In genomic region chr1:226751214-226751613, GRCh38 we compare ENCODE assay signal across 16 cellular contexts. TPM values are rescaled to one million over a fixed set of nuclear protein-coding genes. Genes with fewer than 3 reads are reported as not detected.
A peak's percentile ranks its signal among the peaks of the same experiment; 100 is the strongest.
DNase-seq lines count a peak whose midpoint lies in the region; ATAC-seq and TF ChIP-seq lines count a peak whose summit lies in the region.
"Had no signal": no experiment of that assay in that cellular context is flagged by ENCODE, and none has a peak within 500 bp of the region (broad histone marks: within the 10 kb centered on the region; RNA-seq: fewer than 3 reads in every experiment).

No MANE protein-coding gene starts in this region.

- ATAC-seq in HG03045 (IDR thresholded peaks at IDR 0.05; ENCODE audit: unreplicated experiment), result no peak
- no peak for ATAC-seq in HG03097 (IDR thresholded peaks at IDR 0.05; ENCODE audit: low FRiP score, unreplicated experiment)
- ATAC-seq: A549; CD8-positive, alpha-beta T cell had no signal

- intact Hi-C loops in OCI-LY7 (cut with micrococcal nuclease; ENCODE audit: unreplicated experiment), result no loop called here

- H3K79me2 ChIP-seq in OCI-LY7 (ENCODE audit: insufficient read depth, low read depth, low read length), result no peaks in the 10 kb centered on the region

- H3K4me1 ChIP-seq in HEK293 (ENCODE audit: control insufficient read depth, insufficient read depth, low read length) (no peaks in the 10 kb centered on the region), OCI-LY7 (ENCODE audit: insufficient read depth, low read length, poor library complexity, severe bottlenecking) (peaks cover 44% of the 10 kb centered on the region)
- H3K4me1 ChIP-seq: A549, Caco-2 had no signal

- peak overlapping the region; percentile 16 for H3K4me2 ChIP-seq in OCI-LY7 (ENCODE audit: low read length)
- H3K4me2 ChIP-seq: A549; BLaER1 treated with 17β-estradiol and CSF1 and Interleukin-3, amounts not matched to agents 10 nM and 100 nM had no signal

- no peaks in the 10 kb centered on the region for H3K9me2 ChIP-seq in OCI-LY7 (ENCODE audit: insufficient read depth, low read length)

- H4K20me1 ChIP-seq in OCI-LY7 (ENCODE audit: insufficient read depth, low read length), result no peaks in the 10 kb centered on the region
- H4K20me1 ChIP-seq: BLaER1 treated with 17β-estradiol and CSF1 and Interleukin-3, amounts not matched to agents 10 nM and 100 nM had no signal

- H3K4me3 ChIP-seq in HEK293 (ENCODE audit: low read depth, low read length) (no peak overlapping the region), OCI-LY7 (ENCODE audit: low read depth, low read length, poor library complexity, severe bottlenecking) (no peak overlapping the region)
- H3K4me3 ChIP-seq: A549; BLaER1 treated with 17β-estradiol and CSF1 and Interleukin-3, amounts not matched to agents 10 nM and 100 nM had no signal

- peak overlapping the region; percentile 4; the same call in 1 of the 2 replicates for H2AFZ ChIP-seq in OCI-LY7 (ENCODE audit: low read length)

- TF ChIP-seq CTCF in HEK293 (tag by site-specific recombination; IDR thresholded peaks at IDR 0.05), result no peak
- no peak for TF ChIP-seq CTCF in OCI-LY7 (conservative IDR thresholded peaks at IDR 0.05; ENCODE audit: low read length)

- no TSS peak for BruUV-seq in OCI-LY7 (replicated peaks; lab: Mats Ljungman, UMichigan)

- no peak for DNase-seq in OCI-LY7 (ENCODE audit: low spot score)
- DNase-seq in caudate nucleus (lab: John Stamatoyannopoulos, UW), result no peak
- DNase-seq: AML-193; Caco-2; Calu3; CD4-positive, alpha-beta T cell; CD8-positive, alpha-beta T cell; DMS79 treated with DMSO at 0.1 percent for 48 hours; GF-D8 had no signal

- POLR2A ChIA-PET in HEK293 (lab: Yijun Ruan, JAX) (interaction anchor here (0.6 to 0.7 kb wide), 2 partner anchors 53 to 90 kb away, joined by 3 to 4 read pairs; no protein-coding TSS in a partner anchor), OCI-LY7 (lab: Charles Lee) (interaction anchor here (0.6 to 4.4 kb wide), 11 partner anchors 9 to 1709 kb away, joined by 3 to 33 read pairs (median 4); partner anchors contain the start of gene ITPKB)

- CTCF ChIA-PET in HEK293 (lab: Yijun Ruan, JAX), result no interaction called here
- CTCF ChIA-PET in OCI-LY7 (lab: Charles Lee; ENCODE audit: unreplicated experiment), result interaction anchor here (1.6 kb wide), 1 partner anchor 11 kb away, joined by 3 read pairs; no protein-coding TSS in a partner anchor

- no peaks in the 10 kb centered on the region for H3K36me3 ChIP-seq in HEK293 (ENCODE audit: control insufficient read depth in 2 of 2, insufficient read depth in 1 of 2, low read length in 2 of 2)
- H3K36me3 ChIP-seq in OCI-LY7 (ENCODE audit: insufficient read depth, low read length), result no peaks in the 10 kb centered on the region
- H3K36me3 ChIP-seq: BLaER1 treated with 17β-estradiol and CSF1 and Interleukin-3, amounts not matched to agents 10 nM and 100 nM had no signal

- no peak overlapping the region for H3K27ac ChIP-seq in HEK293 (ENCODE audit: extremely low read depth, low read depth, low read length)
- no peak overlapping the region for H3K27ac ChIP-seq in OCI-LY7 (ENCODE audit: low read depth, low read length, poor library complexity, severe bottlenecking)
- peak overlapping the region; percentile 29 for H3K27ac ChIP-seq in caudate nucleus (ENCODE audit: low read depth, low read length)
- H3K27ac ChIP-seq: 22Rv1; A549; BLaER1 treated with 17β-estradiol and CSF1 and Interleukin-3, amounts not matched to agents 10 nM and 100 nM; C4-2B had no signal

- H3K9me3 ChIP-seq in HEK293 (ENCODE audit: control insufficient read depth, insufficient read depth, low read depth, low read length) (no peaks in the 10 kb centered on the region), OCI-LY7 (ENCODE audit: low read length) (no peaks in the 10 kb centered on the region)
- H3K9me3 ChIP-seq: A549, Caco-2 had no signal

TF ChIP-seq in HEK293, 187 proteins besides CTCF, POLR2A, EP300 and RAD21:
- TF ChIP-seq ZBTB26 (tag by site-specific recombination; optimal IDR thresholded peaks at IDR 0.05) (no peak), ZNF121 (tag by site-specific recombination; IDR thresholded peaks at IDR 0.05) (peak; percentile 80; the same call in 1 of the 2 replicates)

RNA-seq across cellular contexts. Expression of gene ITPKB, which starts 12.1 kb away (rescaled TPM):
- 17.8 and 20.5 TPM in 2 replicates for total RNA-seq in OCI-LY7 (2014; rRNA removed; shearing (Covaris generic))
- total RNA-seq in OCI-LY7 (2022), result 33.3 and 33.4 TPM in 2 replicates
